8 cellular contexts compared by ENCODE assay signal in the genomic region with DNA sequence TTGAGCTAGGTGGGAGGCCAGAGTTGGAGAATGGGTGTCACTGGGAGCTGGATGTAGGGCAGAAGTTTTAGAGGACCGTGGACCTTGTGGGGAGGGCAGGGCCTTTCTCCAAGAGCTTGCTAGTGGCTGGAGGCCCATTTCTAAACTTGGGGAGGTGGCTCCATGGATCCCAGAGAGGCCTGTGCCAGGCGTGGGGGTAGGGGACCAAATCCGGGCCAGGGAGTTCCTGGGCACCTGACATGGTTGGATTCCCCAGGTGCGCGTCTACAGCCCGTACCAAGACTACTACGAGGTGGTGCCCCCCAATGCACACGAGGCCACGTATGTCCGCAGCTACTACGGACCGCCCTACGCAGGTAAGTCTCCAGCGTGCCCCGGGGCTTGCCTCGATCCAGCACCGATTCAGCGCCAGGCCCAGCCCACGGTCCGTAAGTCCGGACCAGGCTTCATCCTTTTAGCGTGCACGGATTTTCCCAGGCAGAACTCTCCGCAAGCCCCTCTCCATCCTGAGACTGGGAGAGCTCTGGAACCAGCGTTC. TPM values are rescaled to one million over a fixed set of nuclear protein-coding genes. Genes with fewer than 3 reads are reported as not detected.
A peak's percentile ranks its signal among the peaks of the same experiment; 100 is the strongest.
DNase-seq lines count a peak whose midpoint lies in the region; ATAC-seq, FAIRE-seq and TF ChIP-seq lines count a peak whose summit lies in the region.

No MANE protein-coding gene starts in this region.

- TF ChIP-seq CTCF in BE2C (IDR thresholded peaks at IDR 0.05; ENCODE audit: low read depth, low read length) (no peak), H1 (IDR thresholded peaks at IDR 0.05; ENCODE audit: control extremely low read depth in 1 of 3, insufficient read depth in 1 of 3, low read depth in 1 of 3, low read length in 3 of 3) (no peak)

- H3K4ac ChIP-seq in H1 (replicated peaks; ENCODE audit: insufficient read length, low read depth, low read length), result no peak overlapping the region
- H3K4ac ChIP-seq in neuronal stem cell (ENCODE audit: low read length), result peak overlapping the region; percentile 32

- peaks cover 2% of the 10 kb centered on the region; the same call in 1 of the 2 replicates for H3K23me2 ChIP-seq in H1 (ENCODE audit: low read depth, low read length)

- no peak for FAIRE-seq in H1 (lab: Jason Lieb, UNC)

- 58% methylated on average over 25 of the region's 25 CpGs; no CpG with 5 or more reads in 1 of the 2 experiments for WGBS in H1 (ENCODE audit: extremely low coverage in 1 of 2, insufficient coverage in 1 of 2, insufficient read length in 1 of 2, insufficient replicate concordance in 2 of 2, low coverage in 1 of 2, low lambda C conversion rate in 2 of 2, missing lambda C conversion rate in 1 of 2), 2 experiments
- no CpG with 5 or more reads among the region's 25 CpGs for whole genome bisulfite sequencing in neuronal stem cell (ENCODE audit: extremely low coverage in 2 of 2, insufficient read length in 2 of 2, insufficient replicate concordance in 1 of 2), 2 donors

- no peak for TF ChIP-seq RAD21 in H1 (IDR thresholded peaks at IDR 0.05 in 1 of 2, conservative IDR thresholded peaks at IDR 0.05 in 1 of 2; ENCODE audit: low read depth in 2 of 2, low read length in 2 of 2)

- H2AFZ ChIP-seq in H1 (ENCODE audit: low read length) (peak overlapping the region; percentile 83; the same call in 1 of the 2 replicates), neuronal stem cell (ENCODE audit: low read length) (peak overlapping the region; percentile 81)

- H3K4me1 ChIP-seq in BE2C (no peaks in the 10 kb centered on the region), H1 (replicated peaks in 1 of 4; ENCODE audit: control insufficient read depth in 3 of 4, insufficient read depth in 4 of 4, low read length in 3 of 4) (peaks cover 0 to 7% (median 3%) of the 10 kb centered on the region in 4 experiments; a peak in 5 of 7 replicates), neuronal stem cell (ENCODE audit: control insufficient read depth in 2 of 2, insufficient read depth in 1 of 2, low read depth in 1 of 2, low read length in 2 of 2) (peaks cover 5 to 6% of the 10 kb centered on the region in 2 donors)

- H4K20me1 ChIP-seq in H1 (replicated peaks in 1 of 2; ENCODE audit: control insufficient read depth in 1 of 2, insufficient read depth in 2 of 2, low read length in 2 of 2), result no peaks in the 10 kb centered on the region

- peak overlapping the region; percentile 23 to 86 for H3K4me2 ChIP-seq in H1 (ENCODE audit: insufficient read depth in 1 of 2, low read depth in 2 of 2, low read length in 2 of 2)
- peak overlapping the region; percentile 19 for H3K4me2 ChIP-seq in neuronal stem cell (ENCODE audit: insufficient read depth, low read length, poor library complexity, severe bottlenecking)

- CTCF ChIA-PET in H1 (lab: Charles Lee; ENCODE audit: partially characterized antibody), result interaction anchor here (0.6 to 30.1 kb wide), 65 partner anchors 10 to 370 kb away, joined by 3 to 653 read pairs (median 5); a partner anchor contains a TSS

- no peaks in the 10 kb centered on the region for H3K27me3 ChIP-seq in BE2C
- peaks cover 0 to 19% (median 14%) of the 10 kb centered on the region in 4 experiments; a peak in 4 of 7 replicates for H3K27me3 ChIP-seq in H1 (replicated peaks in 1 of 4; ENCODE audit: control insufficient read depth in 3 of 4, extremely low read depth in 1 of 4, insufficient read depth in 3 of 4, low read length in 3 of 4)
- no peaks in the 10 kb centered on the region for H3K27me3 ChIP-seq in neuronal stem cell (ENCODE audit: control insufficient read depth in 3 of 3, insufficient read depth in 3 of 3, low read depth in 1 of 3, low read length in 3 of 3)

- H2BK120ac ChIP-seq in H1 (replicated peaks; ENCODE audit: low read depth, low read length) (no peak overlapping the region), neuronal stem cell (ENCODE audit: low read depth, low read length) (peak overlapping the region; percentile 6)

- H2BK5ac ChIP-seq in H1 (ENCODE audit: low read depth, low read length) (no peak overlapping the region), neuronal stem cell (ENCODE audit: low read length) (no peak overlapping the region)

- POLR2A ChIA-PET in H1 (lab: Charles Lee; ENCODE audit: partially characterized antibody), result interaction anchor here (1.0 to 3.4 kb wide), 9 partner anchors 8 to 258 kb away, joined by 3 to 24 read pairs (median 5); a partner anchor contains a TSS

- peak overlapping the region; percentile 3; the same call in 1 of the 2 replicates for H3K18ac ChIP-seq in H1 (ENCODE audit: extremely low read depth, low read length)
- peak overlapping the region; percentile 86 for H3K18ac ChIP-seq in neuronal stem cell (ENCODE audit: low read length)

- H2BK12ac ChIP-seq in H1 (ENCODE audit: low read depth, low read length) (no peak overlapping the region; the same call in 1 of the 2 replicates), neuronal stem cell (ENCODE audit: low read length) (no peak overlapping the region)

- no peak overlapping the region for H3K14ac ChIP-seq in H1 (ENCODE audit: insufficient read length)
- H3K14ac ChIP-seq in neuronal stem cell (ENCODE audit: low read length), result no peak overlapping the region

- H3K79me1 ChIP-seq in H1 (ENCODE audit: low read depth, low read length) (no peaks in the 10 kb centered on the region), neuronal stem cell (ENCODE audit: low read depth, low read length) (no peaks in the 10 kb centered on the region)

- H4K8ac ChIP-seq in H1 (ENCODE audit: extremely low read depth, insufficient read depth, low read length) (peak overlapping the region; percentile 62), neuronal stem cell (ENCODE audit: low read depth, low read length) (peak overlapping the region; percentile 44)

- H3K27ac ChIP-seq in H1 (ENCODE audit: low read depth, low read length), result no peak overlapping the region
- no peak overlapping the region for H3K27ac ChIP-seq in neuronal stem cell (replicated peaks; ENCODE audit: low read length)

- H3K36me3 ChIP-seq in BE2C, result no peaks in the 10 kb centered on the region
- no peaks in the 10 kb centered on the region; a peak in 2 of 8 replicates for H3K36me3 ChIP-seq in H1 (ENCODE audit: control insufficient read depth in 2 of 4, insufficient read depth in 4 of 4, low read length in 3 of 4)
- peaks cover 0 to 4% of the 10 kb centered on the region in 2 donors for H3K36me3 ChIP-seq in neuronal stem cell (replicated peaks in 1 of 2; ENCODE audit: control insufficient read depth in 2 of 2, insufficient read depth in 2 of 2, low read length in 2 of 2)

- TF ChIP-seq POLR2A in H1 (IDR thresholded peaks at IDR 0.05; ENCODE audit: control extremely low read depth in 1 of 2, low read depth in 2 of 2, low read length in 2 of 2), result no peak
- no peak for TF ChIP-seq POLR2A in GM18505 (IDR thresholded peaks at IDR 0.05; ENCODE audit: borderline replicate concordance, extremely low read depth, insufficient read depth, insufficient read length)

- ATAC-seq in HG03442 (IDR thresholded peaks at IDR 0.05; ENCODE audit: unreplicated experiment), result peak; percentile 13
- no peak for ATAC-seq in GM18505 (IDR thresholded peaks at IDR 0.05; ENCODE audit: unreplicated experiment)
- ATAC-seq in GM19397 (IDR thresholded peaks at IDR 0.05; ENCODE audit: unreplicated experiment), result no peak

- H2AK5ac ChIP-seq in H1 (ENCODE audit: low read depth, low read length) (no peak overlapping the region), neuronal stem cell (ENCODE audit: low read depth, low read length) (peak overlapping the region; percentile 82)

- no peak overlapping the region for H2BK20ac ChIP-seq in H1 (ENCODE audit: low read length)

- H3K79me2 ChIP-seq in H1 (ENCODE audit: control insufficient read depth in 1 of 2, insufficient read depth in 2 of 2, low read length in 2 of 2), result no peaks in the 10 kb centered on the region

- DNase-seq in BE2C (no peak), H1 (ENCODE audit: low read depth in 1 of 2, low spot score in 2 of 2) (no peak), neuronal stem cell (ENCODE audit: low spot score) (no peak), HT-29 (ENCODE audit: low spot score) (no peak), ureter (ENCODE audit: low spot score) (no peak)

- H4K5ac ChIP-seq in H1 (ENCODE audit: insufficient read length, low read depth, low read length), result no peak overlapping the region

- H4K91ac ChIP-seq in H1 (replicated peaks; ENCODE audit: insufficient read length, low read length), result peak overlapping the region; percentile 70
- peak overlapping the region; percentile 68 for H4K91ac ChIP-seq in neuronal stem cell (ENCODE audit: low read depth, low read length, poor library complexity)

- H3K23ac ChIP-seq in H1 (ENCODE audit: insufficient read length) (no peak overlapping the region), neuronal stem cell (ENCODE audit: low read depth, low read length, poor library complexity) (no peak overlapping the region)

- H3K9me3 ChIP-seq in BE2C, result no peaks in the 10 kb centered on the region
- no peaks in the 10 kb centered on the region for H3K9me3 ChIP-seq in H1 (ENCODE audit: insufficient read depth in 2 of 2, low read depth in 1 of 2, low read length in 1 of 2)
- H3K9me3 ChIP-seq in neuronal stem cell (replicated peaks in 1 of 2; ENCODE audit: control insufficient read depth in 2 of 2, insufficient read depth in 1 of 2, low read depth in 1 of 2, low read length in 2 of 2), result no peaks in the 10 kb centered on the region

- H3K4me3 ChIP-seq in BE2C (ENCODE audit: low read depth, low read length) (0 out of 2 replicates have a peak overlapping the region, but pooled peaks have one; percentile 14), H1 (ENCODE audit: extremely low read depth in 1 of 4, insufficient read depth in 2 of 4, low read depth in 3 of 4, low read length in 4 of 4) (peak overlapping the region in 2 of 4 experiments; percentile 52 to 54; a peak in 4 of 8 replicates), neuronal stem cell (ENCODE audit: low read length in 2 of 2) (no peak overlapping the region)

- H2BK15ac ChIP-seq in H1 (ENCODE audit: low read length) (no peak overlapping the region), neuronal stem cell (ENCODE audit: low read length) (peak overlapping the region; percentile 97)

- no peak overlapping the region for H3K56ac ChIP-seq in H1 (replicated peaks; ENCODE audit: insufficient read length, low read depth, low read length)

- peak overlapping the region in 2 of 4 experiments; percentile 56 to 64; a peak in 2 of 7 replicates for H3K9ac ChIP-seq in H1 (replicated peaks in 1 of 4; ENCODE audit: extremely low read depth in 1 of 4, low read depth in 3 of 4, low read length in 3 of 4)
- H3K9ac ChIP-seq in neuronal stem cell (ENCODE audit: low read depth, low read length, poor library complexity), result peak overlapping the region; percentile 65

- no peak for TF ChIP-seq EP300 in H1 (IDR thresholded peaks at IDR 0.05; ENCODE audit: borderline replicate concordance in 1 of 2, low read depth in 2 of 2, low read length in 2 of 2)

RNA-seq across cellular contexts. Expression of a gene that starts 14.2 kb away (rescaled TPM):
- polyA plus RNA-seq in BE2C (2012; ENCODE audit: insufficient read depth, insufficient read length, low read depth), result 0.48 TPM
- 13.5 and 14.8 TPM in 2 replicates for total RNA-seq in H1 (2021; fragmentation: NEBNext Ultra II Directional; extraction: Animal tissue kit (Norgen Biotek cat#: 25700))
- polyA plus RNA-seq in H1 (2011; rRNA removed), result 24.5 and 34.8 TPM in 2 replicates
- 25.8 TPM for polyA plus RNA-seq in H1 (2011; cell fraction: cytosol; rRNA removed)
- polyA plus RNA-seq in H1 (2011; cell fraction: nucleus; rRNA removed), result 42.1 TPM
- 14.7 to 20.3 TPM (median 17.4 TPM) in 4 replicates for polyA plus RNA-seq in H1 (2012, experiment 1 of 2)
- polyA plus RNA-seq in H1 (2012, experiment 2 of 2), result 14.5 TPM
- 12.7 TPM for polyA plus RNA-seq in H1 (2013, experiment 1 of 2)
- 10.6 TPM for polyA plus RNA-seq in H1 (2013, experiment 2 of 2)
- polyA minus RNA-seq in H1 (2011; rRNA and poly(A)+ RNA removed), result 9.2 and 9.8 TPM in 2 replicates
- 12.6 TPM for polyA minus RNA-seq in H1 (2011; cell fraction: cytosol; rRNA and poly(A)+ RNA removed)
- polyA minus RNA-seq in H1 (2011; cell fraction: nucleus; rRNA and poly(A)+ RNA removed), result 14.0 TPM
- polyA plus RNA-seq in neuronal stem cell (2013, experiment 1 of 2), result 61.3 TPM
- 62.8 TPM for polyA plus RNA-seq in neuronal stem cell (2013, experiment 2 of 2)
- total RNA-seq in HT-29 (2014; rRNA removed; shearing (Covaris generic)), result 43.0 and 46.5 TPM in 2 replicates
- total RNA-seq in ureter, result 10.8 TPM
